1 cellular context compared by ENCODE assay signal in genomic region chr5:176531902-176532493, GRCh38.
A peak's percentile ranks its signal among the peaks of the same experiment; 100 is the strongest.
TF ChIP-seq lines count a peak whose summit lies in the region.

No MANE protein-coding gene starts in this region.

TF ChIP-seq in K562, 482 proteins besides CTCF, POLR2A, EP300 and RAD21:
- TF ChIP-seq PTRF (tag; IDR thresholded peaks at IDR 0.05) (no peak), WHSC1 (IDR thresholded peaks at IDR 0.05; ENCODE audit: low read length) (no peak), POLR2G (IDR thresholded peaks at IDR 0.05; ENCODE audit: low read depth, low read length) (peak; percentile 51), ZNF740 (CRISPR knock-in tag; IDR thresholded peaks at IDR 0.05) (peak; percentile 50; the same call in 1 of the 2 replicates), ZNF740 (tag; IDR thresholded peaks at IDR 0.05) (no peak), KLF10 (CRISPR knock-in tag; IDR thresholded peaks at IDR 0.05) (no peak), RBFOX2 (IDR thresholded peaks at IDR 0.05; ENCODE audit: low read depth, low read length) (peak; percentile 59)
